In genomic region chr16:67825119-67825518, GRCh38 we compare ENCODE assay signal across 20 cellular contexts.
"Had no signal": no experiment of that assay in that cellular context is flagged by ENCODE, and none has a peak within 500 bp of the region (broad histone marks: within the 10 kb centered on the region; RNA-seq: fewer than 3 reads in every experiment).

No MANE protein-coding gene starts in this region.

- H3K27me3 ChIP-seq: foreskin keratinocyte, sigmoid colon, testis, uterus had no signal

- DNase-seq: activated CD4-positive, alpha-beta memory T cell treated with anti-CD3 and anti-CD28 coated beads, Interleukin-2, amount 10 ng/mL, durations not matched to agents 7 days and 5 days; activated CD4-positive, alpha-beta T cell treated with anti-CD3 and anti-CD28 coated beads, Interleukin-2, amount 10 ng/mL, durations not matched to agents 24 days and 14 days; activated gamma-delta T cell; activated naive CD4-positive, alpha-beta T cell treated with anti-CD3 and anti-CD28 coated beads, Interleukin-2, amount 50 U/mL, for 16 hours; activated naive CD8-positive, alpha-beta T cell treated with anti-CD3 and anti-CD28 coated beads, Interleukin-2, amount 50 U/mL, for 24 hours; aorta; foreskin keratinocyte; left colon; mucosa of descending colon; sigmoid colon; stimulated activated CD4-positive, alpha-beta T cell treated with anti-CD3 and anti-CD28 coated beads, Interleukin-15, amount 100 ng/mL, for 24 hours; stimulated activated naive CD4-positive, alpha-beta T cell; testis; trophoblast cell; uterus had no signal

- H3K4me1 Mint-ChIP-seq: activated CD4-positive, alpha-beta memory T cell treated with anti-CD3 and anti-CD28 coated beads, Interleukin-2, amount 10 ng/mL, durations not matched to agents 7 days and 5 days; activated CD4-positive, alpha-beta T cell treated with anti-CD3 and anti-CD28 coated beads, Interleukin-2, amount 10 ng/mL, durations not matched to agents 24 days and 14 days; activated naive CD8-positive, alpha-beta T cell treated with anti-CD3 and anti-CD28 coated beads, Interleukin-2, amount 50 U/mL, for 24 hours; brain; neural crest cell had no signal

- H3K4me3 ChIP-seq: mucosa of descending colon, sigmoid colon, smooth muscle cell, testis, uterus had no signal

- H3K27ac ChIP-seq: foreskin keratinocyte, sigmoid colon, testis, uterus had no signal

- H3K9me3 ChIP-seq: mucosa of descending colon, sigmoid colon, testis, uterus had no signal

- H3K9me3 Mint-ChIP-seq: activated CD4-positive, alpha-beta memory T cell treated with anti-CD3 and anti-CD28 coated beads, Interleukin-2, amount 10 ng/mL, durations not matched to agents 7 days and 5 days; activated CD4-positive, alpha-beta T cell treated with anti-CD3 and anti-CD28 coated beads, Interleukin-2, amount 10 ng/mL, durations not matched to agents 24 days and 14 days; activated naive CD8-positive, alpha-beta T cell treated with anti-CD3 and anti-CD28 coated beads, Interleukin-2, amount 50 U/mL, for 24 hours; brain; memory B cell; neural crest cell had no signal

- H3K27ac Mint-ChIP-seq: activated CD4-positive, alpha-beta memory T cell treated with anti-CD3 and anti-CD28 coated beads, Interleukin-2, amount 10 ng/mL, durations not matched to agents 7 days and 5 days; activated CD4-positive, alpha-beta T cell treated with anti-CD3 and anti-CD28 coated beads, Interleukin-2, amount 10 ng/mL, durations not matched to agents 24 days and 14 days; activated naive CD8-positive, alpha-beta T cell treated with anti-CD3 and anti-CD28 coated beads, Interleukin-2, amount 50 U/mL, for 24 hours; memory B cell had no signal

- H3K4me1 ChIP-seq: foreskin keratinocyte, sigmoid colon, testis, uterus had no signal

- H3K4me3 Mint-ChIP-seq: activated CD4-positive, alpha-beta memory T cell treated with anti-CD3 and anti-CD28 coated beads, Interleukin-2, amount 10 ng/mL, durations not matched to agents 7 days and 5 days; activated CD4-positive, alpha-beta T cell treated with anti-CD3 and anti-CD28 coated beads, Interleukin-2, amount 10 ng/mL, durations not matched to agents 24 days and 14 days; activated naive CD8-positive, alpha-beta T cell treated with anti-CD3 and anti-CD28 coated beads, Interleukin-2, amount 50 U/mL, for 24 hours; memory B cell; neural crest cell had no signal

- H3K27me3 Mint-ChIP-seq: activated CD4-positive, alpha-beta memory T cell treated with anti-CD3 and anti-CD28 coated beads, Interleukin-2, amount 10 ng/mL, durations not matched to agents 7 days and 5 days; activated CD4-positive, alpha-beta T cell treated with anti-CD3 and anti-CD28 coated beads, Interleukin-2, amount 10 ng/mL, durations not matched to agents 24 days and 14 days; activated naive CD8-positive, alpha-beta T cell treated with anti-CD3 and anti-CD28 coated beads, Interleukin-2, amount 50 U/mL, for 24 hours; brain; memory B cell had no signal

- H3K4me2 ChIP-seq: smooth muscle cell had no signal

- H3K36me3 ChIP-seq: uterus had no signal

- ATAC-seq: activated CD4-positive, CD25-positive, alpha-beta regulatory T cell treated with anti-CD3 and anti-CD28 coated beads, Interleukin-2, amount 50 U/mL, for 24 hours; activated naive CD8-positive, alpha-beta T cell treated with anti-CD3 and anti-CD28 coated beads, Interleukin-2, amount 50 U/mL, for 24 hours; foreskin keratinocyte; left colon; mucosa of descending colon had no signal
